21 cellular contexts compared by ENCODE assay signal in genomic region chr3:13892304-13892703, GRCh38. TPM values are rescaled to one million over a fixed set of nuclear protein-coding genes. Genes with fewer than 3 reads are reported as not detected.
"Had no signal": no experiment of that assay in that cellular context is flagged by ENCODE, and none has a peak within 500 bp of the region (broad histone marks: within the 10 kb centered on the region; RNA-seq: fewer than 3 reads in every experiment).

No MANE protein-coding gene starts in this region.

- H3K4me1 ChIP-seq: colonic mucosa had no signal

- H3K27ac Mint-ChIP-seq: activated T-helper 2 cell treated with anti-CD3 and anti-CD28 coated beads, Interferon-gamma antibody, Interleukin-2, Interleukin-4, amounts not matched to agents 10 μg/mL and 5 μg/mL and 100 μg/mL, durations not matched to agents 14 hours and 24 hours and 36 hours; memory B cell; stimulated activated naive CD8-positive, alpha-beta T cell treated with anti-CD3 and anti-CD28 coated beads, Interleukin-15, Interleukin-2, amounts not matched to agents 100 ng/mL and 50 ng/mL, for 24 hours had no signal

- H3K36me3 ChIP-seq: colonic mucosa, left ventricle myocardium inferior, suprapubic skin had no signal

- ATAC-seq: activated CD4-positive, CD25-positive, alpha-beta regulatory T cell treated with anti-CD3 and anti-CD28 coated beads, Interleukin-2, amount 50 U/mL, for 24 hours; activated naive CD4-positive, alpha-beta T cell treated with anti-CD3 and anti-CD28 coated beads, Interleukin-2, amount 50 U/mL, for 72 hours; esophagus mucosa; mucosa of descending colon; naive thymus-derived CD8-positive, alpha-beta T cell had no signal

- H3K9me3 Mint-ChIP-seq: activated T-helper 2 cell treated with anti-CD3 and anti-CD28 coated beads, Interferon-gamma antibody, Interleukin-2, Interleukin-4, amounts not matched to agents 10 μg/mL and 5 μg/mL and 100 μg/mL, durations not matched to agents 14 hours and 24 hours and 36 hours had no signal

- H3K27ac ChIP-seq: colonic mucosa, left ventricle myocardium inferior, suprapubic skin had no signal

- H3K27me3 ChIP-seq: colonic mucosa, suprapubic skin had no signal

- DNase-seq: activated CD8-positive, alpha-beta memory T cell treated with anti-CD3 and anti-CD28 coated beads, Interleukin-2, amount 50 U/mL, for 48 hours; central memory CD4-positive, alpha-beta T cell; colonic mucosa; hypothalamus; left ventricle myocardium inferior; mucosa of descending colon; stimulated activated CD4-positive, alpha-beta T cell treated with anti-CD3 and anti-CD28 coated beads, Interleukin-4, amount 100 ng/mL, for 4 hours; stimulated activated CD8-positive, alpha-beta memory T cell treated with anti-CD3 and anti-CD28 coated beads, Interleukin-4, amount 100 ng/mL, for 48 hours; T-helper 9 cell had no signal

- H3K36me3 Mint-ChIP-seq: brain; memory B cell; naive thymus-derived CD8-positive, alpha-beta T cell had no signal

- H3K4me3 ChIP-seq: colonic mucosa, left ventricle myocardium inferior, mucosa of descending colon, suprapubic skin had no signal

- H3K9me3 ChIP-seq: colonic mucosa, mucosa of descending colon, suprapubic skin had no signal

- H3K27me3 Mint-ChIP-seq: naive thymus-derived CD8-positive, alpha-beta T cell; stimulated activated naive CD8-positive, alpha-beta T cell treated with anti-CD3 and anti-CD28 coated beads, Interleukin-15, Interleukin-2, amounts not matched to agents 100 ng/mL and 50 ng/mL, for 24 hours had no signal

- H3K4me3 Mint-ChIP-seq: brain; memory B cell; stimulated activated naive CD8-positive, alpha-beta T cell treated with anti-CD3 and anti-CD28 coated beads, Interleukin-15, Interleukin-2, amounts not matched to agents 100 ng/mL and 50 ng/mL, for 24 hours had no signal

RNA-seq across cellular contexts. Expression of gene WNT7A, which starts 12.4 kb away (rescaled TPM):
- total RNA-seq: activated T-helper 2 cell treated with anti-CD3 and anti-CD28 coated beads, Interferon-gamma antibody, Interleukin-2, Interleukin-4, amounts not matched to agents 10 μg/mL and 5 μg/mL and 100 μg/mL, durations not matched to agents 14 hours and 24 hours and 36 hours; colonic mucosa; glomerular endothelial cell; left ventricle myocardium inferior; mucosa of descending colon; posterior vena cava; skeletal muscle tissue had no signal
